In the genomic region with DNA sequence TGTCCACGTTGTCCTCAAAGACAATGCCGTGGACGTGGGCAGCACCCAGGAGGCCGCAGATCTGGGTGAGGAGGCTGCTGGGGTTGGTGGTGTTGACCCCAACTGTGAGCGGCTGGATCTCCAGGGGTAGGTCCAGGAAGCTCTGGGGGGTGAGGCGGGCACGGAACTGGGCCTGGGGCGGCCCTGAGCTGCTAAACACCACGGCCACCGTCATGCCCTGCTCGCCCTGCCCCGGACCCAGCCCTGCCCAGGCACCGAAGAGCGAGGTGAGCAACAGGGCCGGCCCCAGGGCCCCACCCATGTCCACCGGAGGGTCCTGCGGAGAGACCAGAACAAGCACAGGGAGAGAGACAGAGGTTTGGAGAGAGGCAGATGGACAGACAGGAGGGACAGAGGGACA, we compare ENCODE assay signal across 30 cellular contexts. TPM values are rescaled to one million over a fixed set of nuclear protein-coding genes. Genes with fewer than 3 reads are reported as not detected.
DNase-seq lines count a peak whose midpoint lies in the region; ATAC-seq, FAIRE-seq and TF ChIP-seq lines count a peak whose summit lies in the region.
"Had no signal": no experiment of that assay in that cellular context is flagged by ENCODE, and none has a peak within 500 bp of the region (broad histone marks: within the 10 kb centered on the region; RNA-seq: fewer than 3 reads in every experiment).

No MANE protein-coding gene starts in this region.

- no peak for DNase-seq in activated T-helper 1 cell treated with anti-CD3 and anti-CD28 coated beads, Interleukin-12 subunit alpha, Interleukin-12 subunit beta, Interleukin-2, Interleukin-4 antibody, amounts not matched to agents 30 ng/mL and 10 ng/mL and 1 ng/mL, durations not matched to agents 14 hours and 24 hours and 36 hours (ENCODE audit: low spot score)
- no peak for DNase-seq in K562 (ENCODE audit: extremely low read depth in 1 of 4, low spot score in 3 of 4)
- no peak for DNase-seq in neuronal stem cell (ENCODE audit: low spot score)
- DNase-seq: 8988T; ACHN; BE2C; C1 segment of cervical spinal cord; CD4-positive, alpha-beta memory T cell; CD4-positive, CD25-positive, alpha-beta regulatory T cell; CD8-positive, alpha-beta memory T cell; COR-L47; DMS 273 treated with DMSO at 0.1 percent for 48 hours; DMS153; DMS79; DND-41; EL; GDM1 had no signal

- H3K4me1 ChIP-seq in K562 (replicated peaks in 1 of 2; ENCODE audit: control insufficient read depth in 2 of 2, insufficient read depth in 2 of 2, low read length in 2 of 2) (peaks cover 0 to 43% of the 10 kb centered on the region in 2 experiments; a peak in 2 of 5 replicates), neuronal stem cell (ENCODE audit: control insufficient read depth in 2 of 2, insufficient read depth in 1 of 2, low read depth in 1 of 2, low read length in 2 of 2) (peaks cover 4 to 6% of the 10 kb centered on the region in 2 donors)
- H3K4me1 ChIP-seq: BE2C had no signal

- H3K14ac ChIP-seq in neuronal stem cell (ENCODE audit: low read length): peak overlapping the region; percentile 71

- H3K9me3 Mint-ChIP-seq in activated T-helper 1 cell treated with anti-CD3 and anti-CD28 coated beads, Interleukin-12 subunit alpha, Interleukin-12 subunit beta, Interleukin-2, Interleukin-4 antibody, amounts not matched to agents 30 ng/mL and 10 ng/mL and 1 ng/mL, durations not matched to agents 14 hours and 24 hours and 36 hours: no peaks in the 10 kb centered on the region
- H3K9me3 Mint-ChIP-seq: CD8-positive, alpha-beta memory T cell had no signal

- WGBS in K562 (ENCODE audit: insufficient coverage, low coverage, missing lambda C conversion rate): 24% methylated on average over 14 of the region's 17 CpGs
- WGBS in neuronal stem cell (ENCODE audit: extremely low coverage in 2 of 2, insufficient read length in 2 of 2, insufficient replicate concordance in 1 of 2), 2 donors: no CpG with 5 or more reads among the region's 17 CpGs

- no peak for TF ChIP-seq POLR2A in K562 (conservative IDR thresholded peaks at IDR 0.05)

- H3K36me3 ChIP-seq in K562 (ENCODE audit: control insufficient read depth, insufficient read depth, low read length): no peaks in the 10 kb centered on the region
- H3K36me3 ChIP-seq in neuronal stem cell (replicated peaks in 1 of 2; ENCODE audit: control insufficient read depth in 2 of 2, insufficient read depth in 2 of 2, low read length in 2 of 2): no peaks in the 10 kb centered on the region
- H3K36me3 ChIP-seq: BE2C, BLaER1 had no signal

- peak overlapping the region; percentile 98 for H2AK5ac ChIP-seq in neuronal stem cell (ENCODE audit: low read depth, low read length)

- no peak overlapping the region for H2AFZ ChIP-seq in K562 (ENCODE audit: low read depth, low read length)
- no peak overlapping the region for H2AFZ ChIP-seq in neuronal stem cell (ENCODE audit: low read length)

- H4K91ac ChIP-seq in neuronal stem cell (ENCODE audit: low read depth, low read length, poor library complexity): no peak overlapping the region

- in situ Hi-C loops in K562 (cut with MboI): loop anchor here (5.0 kb wide), 1 partner anchor 62 kb away; no protein-coding TSS in a partner anchor

- H3K27me3 Mint-ChIP-seq in activated T-helper 1 cell treated with anti-CD3 and anti-CD28 coated beads, Interleukin-12 subunit alpha, Interleukin-12 subunit beta, Interleukin-2, Interleukin-4 antibody, amounts not matched to agents 30 ng/mL and 10 ng/mL and 1 ng/mL, durations not matched to agents 14 hours and 24 hours and 36 hours (ENCODE audit: insufficient read depth): peaks cover 34% of the 10 kb centered on the region

- no peak for TF ChIP-seq EP300 in K562 (IDR thresholded peaks at IDR 0.05; ENCODE audit: low read length)

- H3K79me1 ChIP-seq in neuronal stem cell (ENCODE audit: low read depth, low read length): peaks cover 3% of the 10 kb centered on the region

- H3K23ac ChIP-seq in neuronal stem cell (ENCODE audit: low read depth, low read length, poor library complexity): no peak overlapping the region

- FAIRE-seq in K562 (lab: Jason Lieb, UNC): no peak
- FAIRE-seq: A204.1, GM12878, GM12892, GM18507, GM19239 had no signal

- no peak overlapping the region for H3K4me3 Mint-ChIP-seq in activated T-helper 1 cell treated with anti-CD3 and anti-CD28 coated beads, Interleukin-12 subunit alpha, Interleukin-12 subunit beta, Interleukin-2, Interleukin-4 antibody, amounts not matched to agents 30 ng/mL and 10 ng/mL and 1 ng/mL, durations not matched to agents 14 hours and 24 hours and 36 hours
- H3K4me3 Mint-ChIP-seq: CD8-positive, alpha-beta memory T cell had no signal

- peak overlapping the region; percentile 7 for H2BK12ac ChIP-seq in neuronal stem cell (ENCODE audit: low read length)

- POLR2A ChIA-PET in K562 (lab: Yijun Ruan, JAX): interaction anchor here (0.6 to 1.8 kb wide), 5 partner anchors 11 to 88 kb away, joined by 3 to 8 read pairs (median 5); no protein-coding TSS in a partner anchor

- CTCF ChIA-PET in K562 (lab: Yijun Ruan, JAX; ENCODE audit: low intra/inter-chr PET ratio): no interaction called here

- H4K8ac ChIP-seq in neuronal stem cell (ENCODE audit: low read depth, low read length): no peak overlapping the region

- no peak for TF ChIP-seq CTCF in K562 (IDR thresholded peaks at IDR 0.05 in 2 of 3, conservative IDR thresholded peaks at IDR 0.05 in 1 of 3; ENCODE audit: insufficient read depth in 2 of 3, low read depth in 1 of 3, low read length in 3 of 3)

- peak overlapping the region; percentile 58 for H3K27ac Mint-ChIP-seq in activated T-helper 1 cell treated with anti-CD3 and anti-CD28 coated beads, Interleukin-12 subunit alpha, Interleukin-12 subunit beta, Interleukin-2, Interleukin-4 antibody, amounts not matched to agents 30 ng/mL and 10 ng/mL and 1 ng/mL, durations not matched to agents 14 hours and 24 hours and 36 hours
- H3K27ac Mint-ChIP-seq: CD4-positive, CD25-positive, alpha-beta regulatory T cell; CD8-positive, alpha-beta memory T cell had no signal

- H2BK15ac ChIP-seq in neuronal stem cell (ENCODE audit: low read length): peak overlapping the region; percentile 94

- intact Hi-C loops in activated T-helper 1 cell treated with anti-CD3 and anti-CD28 coated beads, Interleukin-12 subunit alpha, Interleukin-12 subunit beta, Interleukin-2, Interleukin-4 antibody, amounts not matched to agents 30 ng/mL and 10 ng/mL and 1 ng/mL, durations not matched to agents 14 hours and 24 hours and 36 hours (cut with micrococcal nuclease): loop anchor here (5.0 kb wide), 1 partner anchor 1703 kb away; no protein-coding TSS in a partner anchor
- intact Hi-C loops in K562 (cut with micrococcal nuclease): loop anchor here (5.0 kb wide), 1 partner anchor 112 kb away; no protein-coding TSS in a partner anchor

- no peak overlapping the region for H2BK5ac ChIP-seq in neuronal stem cell (ENCODE audit: low read length)

- no peak overlapping the region for H3K4me3 ChIP-seq in K562
- H3K4me3 ChIP-seq in neuronal stem cell (ENCODE audit: low read length in 2 of 2): no peak overlapping the region
- H3K4me3 ChIP-seq: BLaER1, GM12878 had no signal

- no peak overlapping the region for H3K4ac ChIP-seq in neuronal stem cell (ENCODE audit: low read length)

- H3K27ac ChIP-seq in K562 (ENCODE audit: extremely low read depth, low read depth, low read length) (no peak overlapping the region), neuronal stem cell (replicated peaks; ENCODE audit: low read length) (no peak overlapping the region)
- H3K27ac ChIP-seq: BLaER1 had no signal

- 0 out of 2 replicates have a peak, but pooled peaks cover 3% of the 10 kb centered on the region for H4K20me1 ChIP-seq in K562 (replicated peaks; ENCODE audit: control insufficient read depth, insufficient read depth, low read length)

- H2BK120ac ChIP-seq in neuronal stem cell (ENCODE audit: low read depth, low read length): peak overlapping the region; percentile 87

- TF ChIP-seq RAD21 in K562 (CRISPR knock-in tag; conservative IDR thresholded peaks at IDR 0.05 in 1 of 2, IDR thresholded peaks at IDR 0.05 in 1 of 2): no peak

- H3K79me2 ChIP-seq in K562 (ENCODE audit: control insufficient read depth, insufficient read depth, low read length): no peaks in the 10 kb centered on the region

- H3K27me3 ChIP-seq in K562 (ENCODE audit: control insufficient read depth in 2 of 2, insufficient read depth in 2 of 2, low read length in 2 of 2): peaks cover 0 to 39% of the 10 kb centered on the region in 2 experiments; a peak in 2 of 5 replicates
- peaks cover 11 to 90% (median 81%) of the 10 kb centered on the region in 3 experiments for H3K27me3 ChIP-seq in neuronal stem cell (ENCODE audit: control insufficient read depth in 3 of 3, insufficient read depth in 3 of 3, low read depth in 1 of 3, low read length in 3 of 3)

- peaks cover 15% of the 10 kb centered on the region for H3K4me1 Mint-ChIP-seq in activated T-helper 1 cell treated with anti-CD3 and anti-CD28 coated beads, Interleukin-12 subunit alpha, Interleukin-12 subunit beta, Interleukin-2, Interleukin-4 antibody, amounts not matched to agents 30 ng/mL and 10 ng/mL and 1 ng/mL, durations not matched to agents 14 hours and 24 hours and 36 hours (ENCODE audit: low read depth)

- H3K9ac ChIP-seq in K562 (ENCODE audit: insufficient read depth in 1 of 2, low read depth in 2 of 2, low read length in 2 of 2) (no peak overlapping the region), neuronal stem cell (ENCODE audit: low read depth, low read length, poor library complexity) (peak overlapping the region; percentile 44)
- H3K9ac ChIP-seq: BLaER1 had no signal

- no TSS peak for BruUV-seq in K562 (replicated peaks; lab: Mats Ljungman, UMichigan)

- peaks cover 3% of the 10 kb centered on the region for H3K36me3 Mint-ChIP-seq in activated T-helper 1 cell treated with anti-CD3 and anti-CD28 coated beads, Interleukin-12 subunit alpha, Interleukin-12 subunit beta, Interleukin-2, Interleukin-4 antibody, amounts not matched to agents 30 ng/mL and 10 ng/mL and 1 ng/mL, durations not matched to agents 14 hours and 24 hours and 36 hours (ENCODE audit: low read depth)
- H3K36me3 Mint-ChIP-seq: CD4-positive, alpha-beta memory T cell; CD4-positive, CD25-positive, alpha-beta regulatory T cell; CD8-positive, alpha-beta memory T cell had no signal

- peaks cover 3% of the 10 kb centered on the region for H3K9me1 ChIP-seq in K562 (ENCODE audit: control insufficient read depth, insufficient read depth, low read length)

- H3K9me3 ChIP-seq in K562 (replicated peaks; ENCODE audit: control insufficient read depth, insufficient read depth, low read depth, low read length): no peaks in the 10 kb centered on the region
- H3K9me3 ChIP-seq in neuronal stem cell (replicated peaks in 1 of 2; ENCODE audit: control insufficient read depth in 2 of 2, insufficient read depth in 1 of 2, low read depth in 1 of 2, low read length in 2 of 2): peaks cover 0 to 2% of the 10 kb centered on the region in 2 donors
- H3K9me3 ChIP-seq: BE2C, BLaER1 had no signal

- ATAC-seq in K562: no peak
- no peak for ATAC-seq in GM21381 (IDR thresholded peaks at IDR 0.05; ENCODE audit: unreplicated experiment)
- no peak for ATAC-seq in GM18909 (IDR thresholded peaks at IDR 0.05; ENCODE audit: poor library complexity, unreplicated experiment)
- ATAC-seq: GM12878 had no signal

- peak overlapping the region; percentile 18 for H3K18ac ChIP-seq in neuronal stem cell (ENCODE audit: low read length)

- H3K4me2 ChIP-seq in K562 (ENCODE audit: insufficient read depth, low read length) (no peak overlapping the region), neuronal stem cell (ENCODE audit: insufficient read depth, low read length, poor library complexity, severe bottlenecking) (no peak overlapping the region)
- H3K4me2 ChIP-seq: BLaER1 had no signal

RNA-seq across cellular contexts. Expression of a gene that starts 4.9 kb away (rescaled TPM):
- total RNA-seq in activated T-helper 1 cell treated with anti-CD3 and anti-CD28 coated beads, Interleukin-12 subunit alpha, Interleukin-12 subunit beta, Interleukin-2, Interleukin-4 antibody, amounts not matched to agents 30 ng/mL and 10 ng/mL and 1 ng/mL, durations not matched to agents 14 hours and 24 hours and 36 hours: 0.02 and 0.34 TPM in 2 replicates
- total RNA-seq in K562 (2011; cell fraction: chromatin; rRNA removed; ENCODE audit: low replicate concordance): 1.3 and 4.1 TPM in 2 replicates
- 0.66 and 1.7 TPM in 2 replicates for total RNA-seq in K562 (2011; cell fraction: nucleolus; rRNA removed)
- total RNA-seq in K562 (2011; cell fraction: nucleoplasm; rRNA removed): 1.2 and 1.5 TPM in 2 replicates
- total RNA-seq in K562 (2014; rRNA removed): under 0.01 and 0.16 TPM in 2 replicates
- total RNA-seq in K562 (2014; rRNA removed; fragmentation: Illumina TruSeq; extraction: Trizol): 0.03 and 0.04 TPM in 2 replicates
- 0.07 and 0.08 TPM in 2 replicates for total RNA-seq in K562 (2015; rRNA removed; fragmentation: Illumina TruSeq; extraction: Trizol)
- total RNA-seq in K562 (2021): 0.33 and 0.40 TPM in 2 replicates
- 0.08 and 0.10 TPM in 2 replicates for polyA plus RNA-seq in K562 (2011; rRNA removed)
- polyA plus RNA-seq in K562 (2011; cell fraction: cytosol; rRNA removed): 0.04 and 0.06 TPM in 2 replicates
- 0.29 and 0.68 TPM in 2 replicates for polyA plus RNA-seq in K562 (2011; cell fraction: nucleus; rRNA removed)
- 0.16 and 0.66 TPM in 2 replicates for polyA plus RNA-seq in K562 (2012)
- polyA plus RNA-seq in K562 (2014; fragmentation: Illumina TruSeq; extraction: Trizol): 0.10 TPM in 1 of 2 replicates, not detected in the other
- not detected for polyA plus RNA-seq in K562 (2014; fragmentation: Nextera tagmentation; extraction: Ambion mirVana)
- polyA plus RNA-seq in K562 (2014; rRNA removed): 0.08 and 0.20 TPM in 2 replicates
- 0.06 TPM in 1 of 2 replicates, not detected in the other for polyA minus RNA-seq in K562 (2011; rRNA and poly(A)+ RNA removed)
- not detected in 2 replicates for polyA minus RNA-seq in K562 (2011; cell fraction: cytosol; rRNA and poly(A)+ RNA removed)
- 0.11 and 0.27 TPM in 2 replicates for polyA minus RNA-seq in K562 (2011; cell fraction: nucleus; rRNA and poly(A)+ RNA removed)
- 0.03 TPM for polyA plus RNA-seq in neuronal stem cell (2013, experiment 1 of 2)
- 0.03 TPM for polyA plus RNA-seq in neuronal stem cell (2013, experiment 2 of 2)
- total RNA-seq: CD4-positive, CD25-positive, alpha-beta regulatory T cell; CD8-positive, alpha-beta memory T cell; Daoy had no signal
- polyA plus RNA-seq: AG04450; CD14-positive monocyte; CD4-positive, alpha-beta memory T cell; CD4-positive, CD25-positive, alpha-beta regulatory T cell; CD8-positive, alpha-beta memory T cell had no signal

RNA-seq across cellular contexts. Expression of a gene that starts 18.0 kb away (rescaled TPM):
- 20.1 and 21.5 TPM in 2 replicates for total RNA-seq in activated T-helper 1 cell treated with anti-CD3 and anti-CD28 coated beads, Interleukin-12 subunit alpha, Interleukin-12 subunit beta, Interleukin-2, Interleukin-4 antibody, amounts not matched to agents 30 ng/mL and 10 ng/mL and 1 ng/mL, durations not matched to agents 14 hours and 24 hours and 36 hours
- 26.1 and 46.4 TPM in 2 replicates for total RNA-seq in K562 (2011; cell fraction: chromatin; rRNA removed; ENCODE audit: low replicate concordance)
- 39.0 and 42.5 TPM in 2 replicates for total RNA-seq in K562 (2011; cell fraction: nucleolus; rRNA removed)
- 25.0 and 34.7 TPM in 2 replicates for total RNA-seq in K562 (2011; cell fraction: nucleoplasm; rRNA removed)
- total RNA-seq in K562 (2014; rRNA removed): 62.2 and 76.4 TPM in 2 replicates
- 8.7 and 14.3 TPM in 2 replicates for total RNA-seq in K562 (2014; rRNA removed; fragmentation: Illumina TruSeq; extraction: Trizol)
- total RNA-seq in K562 (2015; rRNA removed; fragmentation: Illumina TruSeq; extraction: Trizol): 40.6 and 46.1 TPM in 2 replicates
- 68.7 and 70.7 TPM in 2 replicates for total RNA-seq in K562 (2021)
- 25.4 and 30.9 TPM in 2 replicates for polyA plus RNA-seq in K562 (2011; rRNA removed)
- polyA plus RNA-seq in K562 (2011; cell fraction: cytosol; rRNA removed): 27.8 and 83.2 TPM in 2 replicates
- 47.6 and 91.7 TPM in 2 replicates for polyA plus RNA-seq in K562 (2011; cell fraction: nucleus; rRNA removed)
- 64.0 and 126 TPM in 2 replicates for polyA plus RNA-seq in K562 (2012)
- polyA plus RNA-seq in K562 (2014; fragmentation: Illumina TruSeq; extraction: Trizol): 13.6 and 40.4 TPM in 2 replicates
- 1 to 10 TPM in 1 of 2 experiments, under 1 TPM in 1; 0.89 to 2.8 TPM for polyA plus RNA-seq in K562 (2014; fragmentation: Nextera tagmentation; extraction: Ambion mirVana)
- polyA plus RNA-seq in K562 (2014; rRNA removed): 58.6 and 62.9 TPM in 2 replicates
- polyA minus RNA-seq in K562 (2011; rRNA and poly(A)+ RNA removed): 5.2 and 10.6 TPM in 2 replicates
- polyA minus RNA-seq in K562 (2011; cell fraction: cytosol; rRNA and poly(A)+ RNA removed): 20.5 and 30.2 TPM in 2 replicates
- 22.8 and 27.3 TPM in 2 replicates for polyA minus RNA-seq in K562 (2011; cell fraction: nucleus; rRNA and poly(A)+ RNA removed)
- polyA plus RNA-seq in neuronal stem cell (2013, experiment 1 of 2): 13.2 TPM
- 12.0 TPM for polyA plus RNA-seq in neuronal stem cell (2013, experiment 2 of 2)

RNA-seq across cellular contexts. Expression of a gene that starts 38.6 kb away (rescaled TPM):
- not detected in 2 replicates for total RNA-seq in activated T-helper 1 cell treated with anti-CD3 and anti-CD28 coated beads, Interleukin-12 subunit alpha, Interleukin-12 subunit beta, Interleukin-2, Interleukin-4 antibody, amounts not matched to agents 30 ng/mL and 10 ng/mL and 1 ng/mL, durations not matched to agents 14 hours and 24 hours and 36 hours
- not detected in 2 replicates for total RNA-seq in K562 (2011; cell fraction: chromatin; rRNA removed; ENCODE audit: low replicate concordance)
- 0.26 TPM in 1 of 2 replicates, not detected in the other for total RNA-seq in K562 (2011; cell fraction: nucleolus; rRNA removed)
- total RNA-seq in K562 (2011; cell fraction: nucleoplasm; rRNA removed): 0.29 TPM in 1 of 2 replicates, not detected in the other
- not detected in 2 replicates for total RNA-seq in K562 (2014; rRNA removed)
- not detected in 2 replicates for total RNA-seq in K562 (2014; rRNA removed; fragmentation: Illumina TruSeq; extraction: Trizol)
- 0.22 TPM in 1 of 2 replicates, not detected in the other for total RNA-seq in K562 (2015; rRNA removed; fragmentation: Illumina TruSeq; extraction: Trizol)
- total RNA-seq in K562 (2021): not detected in 2 replicates
- 0.12 and 0.18 TPM in 2 replicates for polyA plus RNA-seq in K562 (2011; rRNA removed)
- 0.13 and 0.36 TPM in 2 replicates for polyA plus RNA-seq in K562 (2011; cell fraction: cytosol; rRNA removed)
- polyA plus RNA-seq in K562 (2011; cell fraction: nucleus; rRNA removed): 0.07 and 0.44 TPM in 2 replicates
- polyA plus RNA-seq in K562 (2012): 0.08 and 0.22 TPM in 2 replicates
- not detected in 2 replicates for polyA plus RNA-seq in K562 (2014; fragmentation: Illumina TruSeq; extraction: Trizol)
- polyA plus RNA-seq in K562 (2014; fragmentation: Nextera tagmentation; extraction: Ambion mirVana): not detected
- polyA plus RNA-seq in K562 (2014; rRNA removed): not detected in 2 replicates
- polyA minus RNA-seq in K562 (2011; rRNA and poly(A)+ RNA removed): not detected in 2 replicates
- 0.38 TPM in 1 of 2 replicates, not detected in the other for polyA minus RNA-seq in K562 (2011; cell fraction: cytosol; rRNA and poly(A)+ RNA removed)
- polyA minus RNA-seq in K562 (2011; cell fraction: nucleus; rRNA and poly(A)+ RNA removed): not detected in 2 replicates
- not detected for polyA plus RNA-seq in neuronal stem cell (2013, experiment 1 of 2)
- polyA plus RNA-seq in neuronal stem cell (2013, experiment 2 of 2): not detected
- total RNA-seq: A673; CD4-positive, alpha-beta memory T cell; CD4-positive, CD25-positive, alpha-beta regulatory T cell; CD8-positive, alpha-beta memory T cell; Daoy; G401; GM12878 had no signal
- polyA plus RNA-seq: AG04450; CD14-positive monocyte; CD4-positive, alpha-beta memory T cell; CD4-positive, CD25-positive, alpha-beta regulatory T cell; CD8-positive, alpha-beta memory T cell; GM12878 had no signal
